11 cellular contexts compared by ENCODE assay signal in genomic region chr6:158086706-158087518, GRCh38.
A peak's percentile ranks its signal among the peaks of the same experiment; 100 is the strongest.
DNase-seq lines count a peak whose midpoint lies in the region; ATAC-seq, FAIRE-seq and TF ChIP-seq lines count a peak whose summit lies in the region.
"Had no signal": no experiment of that assay in that cellular context is flagged by ENCODE, and none has a peak within 500 bp of the region (broad histone marks: within the 10 kb centered on the region; RNA-seq: fewer than 3 reads in every experiment).

No MANE protein-coding gene starts in this region.

- H3K79me2 ChIP-seq in SK-N-SH (ENCODE audit: insufficient read depth): no peaks in the 10 kb centered on the region; the same call in 1 of the 2 replicates
- H3K79me2 ChIP-seq: parathyroid adenoma had no signal

- 93% methylated on average over 38 of the region's 38 CpGs for WGBS in SK-N-SH (ENCODE audit: low lambda C conversion rate)

- no peak for TF ChIP-seq RAD21 in SK-N-SH (IDR thresholded peaks at IDR 0.05; ENCODE audit: low read length)

- H2AFZ ChIP-seq in SK-N-SH (ENCODE audit: low read depth): no peak overlapping the region
- H2AFZ ChIP-seq: parathyroid adenoma had no signal

- no peak for TF ChIP-seq EP300 in SK-N-SH (IDR thresholded peaks at IDR 0.05; ENCODE audit: borderline replicate concordance in 1 of 2, low read depth in 1 of 2, low read length in 1 of 2)

- no peak overlapping the region for H3K9ac ChIP-seq in SK-N-SH
- H3K9ac ChIP-seq: parathyroid adenoma had no signal

- no peak overlapping the region for H3K4me3 ChIP-seq in SK-N-SH (ENCODE audit: low read depth in 2 of 2, low read length in 1 of 2)
- peak overlapping the region in 1 of 2 donors; percentile 36 for H3K4me3 ChIP-seq in ascending aorta

- peaks cover 33 to 83% of the 10 kb centered on the region in 2 experiments for H3K36me3 ChIP-seq in SK-N-SH (replicated peaks in 1 of 2; ENCODE audit: control insufficient read depth in 1 of 2, insufficient read depth in 2 of 2, low read length in 1 of 2)
- H3K36me3 ChIP-seq in ascending aorta: peaks cover 22 to 42% of the 10 kb centered on the region in 2 donors

- H3K9me2 ChIP-seq in SK-N-SH: no peaks in the 10 kb centered on the region

- H3K27ac ChIP-seq in SK-N-SH (ENCODE audit: low read depth in 2 of 2, low read length in 1 of 2): peak overlapping the region in 1 of 2 experiments; percentile 14; a peak in 1 of 4 replicates
- peak overlapping the region; percentile 82 to 85 for H3K27ac ChIP-seq in ascending aorta
- H3K27ac ChIP-seq in layer of hippocampus (ENCODE audit: low read depth, low read length): peak overlapping the region; percentile 1
- H3K27ac ChIP-seq: parathyroid adenoma had no signal

- peaks cover 4% of the 10 kb centered on the region for H3F3A ChIP-seq in SK-N-SH (replicated peaks; ENCODE audit: insufficient read depth)

- no peaks in the 10 kb centered on the region for H3K4me1 ChIP-seq in SK-N-SH (ENCODE audit: control insufficient read depth in 1 of 2, insufficient read depth in 2 of 2, low read depth in 1 of 2, low read length in 1 of 2)
- peaks cover 7 to 11% of the 10 kb centered on the region in 2 donors for H3K4me1 ChIP-seq in ascending aorta
- H3K4me1 ChIP-seq: parathyroid adenoma had no signal

- no peak overlapping the region for H3K4me2 ChIP-seq in SK-N-SH

- CTCF ChIA-PET in SK-N-SH (lab: Yijun Ruan, JAX): interaction anchor here (1.5 to 2.9 kb wide), 2 partner anchors 14 to 45 kb away, joined by 6 to 16 read pairs; no protein-coding TSS in a partner anchor

- H3K9me3 ChIP-seq in SK-N-SH: no peaks in the 10 kb centered on the region
- no peaks in the 10 kb centered on the region for H3K9me3 ChIP-seq in ascending aorta

- POLR2A ChIA-PET in SK-N-SH (lab: Yijun Ruan, JAX): no interaction called here

- intact Hi-C loops in ascending aorta (cut with DNase I): no loop called here

- ATAC-seq in SK-N-SH treated with all-trans-retinoic acid at 6 μM for 48 hours: no peak; the same call in 1 of the 3 replicates
- ATAC-seq in GM21786 (IDR thresholded peaks at IDR 0.05; ENCODE audit: unreplicated experiment): no peak

- no peak for TF ChIP-seq CTCF in SK-N-SH (IDR thresholded peaks at IDR 0.05)
- TF ChIP-seq CTCF in ascending aorta (IDR thresholded peaks at IDR 0.05): no peak
- no peak for TF ChIP-seq CTCF in D721Med (IDR thresholded peaks at IDR 0.05; ENCODE audit: insufficient read depth, missing control alignments)

- H3K27me3 ChIP-seq in SK-N-SH (ENCODE audit: insufficient read depth): no peaks in the 10 kb centered on the region
- H3K27me3 ChIP-seq in ascending aorta: no peaks in the 10 kb centered on the region
- H3K27me3 ChIP-seq in layer of hippocampus (ENCODE audit: control insufficient read depth, insufficient read depth, low read length): no peaks in the 10 kb centered on the region

- FAIRE-seq in D721Med (lab: Jason Lieb, UNC): no peak

- DNase-seq in SK-N-SH (peak; percentile 26), ascending aorta (ENCODE audit: low spot score in 2 of 2) (peak in 1 of 2 donors; percentile 84), superior temporal gyrus (ENCODE audit: extremely low spot score) (peak; percentile 34), D721Med (ENCODE audit: insufficient read length, low spot score) (no peak), NCI-H1092 treated with DMSO at 0.1 percent for 48 hours (lab: John Stamatoyannopoulos, UW) (no peak)
- DNase-seq: 8988T, MM.1S had no signal

- H4K20me1 ChIP-seq in SK-N-SH (ENCODE audit: insufficient read depth): no peaks in the 10 kb centered on the region

TF ChIP-seq in SK-N-SH, 30 proteins besides CTCF, POLR2A, EP300 and RAD21:
- TF ChIP-seq RCOR1 (IDR thresholded peaks at IDR 0.05; ENCODE audit: low read length): no peak
- TF ChIP-seq USF2 (IDR thresholded peaks at IDR 0.05; ENCODE audit: borderline replicate concordance, low read depth, low read length): no peak

TF ChIP-seq in SK-N-SH treated with all-trans-retinoic acid at 6 μM for 48 hours, 23 proteins besides CTCF, POLR2A, EP300 and RAD21 (continues in another document):
- no peak for TF ChIP-seq CSRNP3 (CRISPR knock-in tag; IDR thresholded peaks at IDR 0.05)
- TF ChIP-seq ZFP30 (CRISPR knock-in tag; IDR thresholded peaks at IDR 0.05): no peak
- TF ChIP-seq TSHZ2 (CRISPR knock-in tag; IDR thresholded peaks at IDR 0.05): no peak
- no peak for TF ChIP-seq PATZ1 (CRISPR knock-in tag; IDR thresholded peaks at IDR 0.05; ENCODE audit: borderline replicate concordance)
- no peak for TF ChIP-seq ZC3H10 (CRISPR knock-in tag; IDR thresholded peaks at IDR 0.05)
- no peak for TF ChIP-seq POU6F1 (CRISPR knock-in tag; IDR thresholded peaks at IDR 0.05; ENCODE audit: borderline replicate concordance, low read depth)
- TF ChIP-seq GLIS3 (CRISPR knock-in tag; IDR thresholded peaks at IDR 0.05): no peak
- no peak for TF ChIP-seq CREB5 (CRISPR knock-in tag; IDR thresholded peaks at IDR 0.05; ENCODE audit: low read depth)
- no peak for TF ChIP-seq ESRRG (CRISPR knock-in tag; IDR thresholded peaks at IDR 0.05)
- no peak for TF ChIP-seq CSDC2 (CRISPR knock-in tag; IDR thresholded peaks at IDR 0.05)

Comparison
In these comparisons a context has a peak if more than half of its experiments do, and no peak if none do; other contexts are left out.
1. DNase-seq: peak in SK-N-SH (single experiment) and superior temporal gyrus (single experiment); none in D721Med (single experiment) and NCI-H1092 treated with DMSO at 0.1 percent for 48 hours (single experiment).